In the genomic region with DNA sequence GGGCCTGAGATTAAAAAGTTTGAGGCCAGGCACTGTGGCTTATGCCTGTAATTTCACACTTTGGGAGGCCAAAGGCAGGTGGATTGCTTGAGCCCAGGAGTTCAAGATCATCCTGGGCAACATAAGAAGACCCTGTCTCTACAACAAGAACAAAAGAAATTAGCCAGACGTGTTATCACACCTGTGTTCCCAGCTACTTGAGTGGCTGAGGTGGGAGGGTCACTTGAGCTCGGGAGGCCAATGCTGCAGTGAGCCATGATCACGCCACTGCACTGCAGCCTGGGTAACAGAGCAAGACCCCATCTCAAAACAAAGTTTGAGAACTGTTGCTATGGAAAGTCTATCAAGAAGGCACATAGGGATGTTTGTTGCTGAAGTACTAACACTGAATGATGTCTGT, we compare ENCODE assay signal across 19 cellular contexts. TPM values are rescaled to one million over a fixed set of nuclear protein-coding genes. Genes with fewer than 3 reads are reported as not detected.
A peak's percentile ranks its signal among the peaks of the same experiment; 100 is the strongest.
DNase-seq lines count a peak whose midpoint lies in the region; ATAC-seq, FAIRE-seq and TF ChIP-seq lines count a peak whose summit lies in the region.
"Had no signal": no experiment of that assay in that cellular context is flagged by ENCODE, and none has a peak within 500 bp of the region (broad histone marks: within the 10 kb centered on the region; RNA-seq: fewer than 3 reads in every experiment).

No MANE protein-coding gene starts in this region.

- no peaks in the 10 kb centered on the region for H3K9me3 Mint-ChIP-seq in activated CD8-positive, alpha-beta memory T cell treated with anti-CD3 and anti-CD28 coated beads, Interleukin-2, amount 10 ng/mL, durations not matched to agents 7 days and 5 days (ENCODE audit: low read depth)
- no peaks in the 10 kb centered on the region for H3K9me3 Mint-ChIP-seq in progenitor cell of endocrine pancreas (ENCODE audit: low read depth)
- H3K9me3 Mint-ChIP-seq: CD4-positive, CD25-positive, alpha-beta regulatory T cell; CD8-positive, alpha-beta T cell; H9 had no signal

- no peak for ATAC-seq in activated CD8-positive, alpha-beta memory T cell treated with anti-CD3 and anti-CD28 coated beads, Interleukin-2, amount 10 ng/mL, durations not matched to agents 7 days and 5 days
- ATAC-seq in left lobe of liver (no peak), GM21526 (IDR thresholded peaks at IDR 0.05; ENCODE audit: low FRiP score, unreplicated experiment) (no peak)
- ATAC-seq: CD8-positive, alpha-beta T cell; GM12878; HCT116 had no signal

- no peak for TF ChIP-seq CTCF in progenitor cell of endocrine pancreas (IDR thresholded peaks at IDR 0.05; ENCODE audit: unreplicated experiment)

- no peaks in the 10 kb centered on the region for H3K27me3 Mint-ChIP-seq in activated CD8-positive, alpha-beta memory T cell treated with anti-CD3 and anti-CD28 coated beads, Interleukin-2, amount 10 ng/mL, durations not matched to agents 7 days and 5 days
- no peaks in the 10 kb centered on the region for H3K27me3 Mint-ChIP-seq in progenitor cell of endocrine pancreas
- H3K27me3 Mint-ChIP-seq: B cell; CD4-positive, CD25-positive, alpha-beta regulatory T cell had no signal

- FAIRE-seq in GM19239 (lab: Jason Lieb, UNC): no peak
- FAIRE-seq: A204.1, GM12878 had no signal

- H3K4me1 Mint-ChIP-seq in activated CD8-positive, alpha-beta memory T cell treated with anti-CD3 and anti-CD28 coated beads, Interleukin-2, amount 10 ng/mL, durations not matched to agents 7 days and 5 days: peaks cover 29% of the 10 kb centered on the region
- peaks cover 30% of the 10 kb centered on the region for H3K4me1 Mint-ChIP-seq in progenitor cell of endocrine pancreas (ENCODE audit: low read depth)

- DNase-seq in activated CD8-positive, alpha-beta memory T cell treated with anti-CD3 and anti-CD28 coated beads, Interleukin-2, amount 50 U/mL, for 48 hours: peak; percentile 32
- DNase-seq in activated CD8-positive, alpha-beta memory T cell treated with anti-CD3 and anti-CD28 coated beads, Interleukin-2, amount 10 ng/mL, durations not matched to agents 7 days and 5 days: no peak
- DNase-seq in left lobe of liver (ENCODE audit: low spot score) (peak; percentile 3), progenitor cell of endocrine pancreas (ENCODE audit: low spot score, unreplicated experiment) (no peak), GM19239 (ENCODE audit: insufficient read length, low spot score) (no peak), GOT3 (lab: John Stamatoyannopoulos, UW) (no peak)
- DNase-seq: Caco-2; CD4-positive, CD25-positive, alpha-beta regulatory T cell; CD8-positive, alpha-beta T cell; DMS153; EL; GDM1; H9 had no signal

- H3K27ac Mint-ChIP-seq in activated CD8-positive, alpha-beta memory T cell treated with anti-CD3 and anti-CD28 coated beads, Interleukin-2, amount 10 ng/mL, durations not matched to agents 7 days and 5 days: no peak overlapping the region
- peak overlapping the region; percentile 71 for H3K27ac Mint-ChIP-seq in progenitor cell of endocrine pancreas
- H3K27ac Mint-ChIP-seq: B cell; CD4-positive, CD25-positive, alpha-beta regulatory T cell; CD8-positive, alpha-beta T cell had no signal

- no peaks in the 10 kb centered on the region for H3K36me3 Mint-ChIP-seq in activated CD8-positive, alpha-beta memory T cell treated with anti-CD3 and anti-CD28 coated beads, Interleukin-2, amount 10 ng/mL, durations not matched to agents 7 days and 5 days
- H3K36me3 Mint-ChIP-seq in progenitor cell of endocrine pancreas (ENCODE audit: insufficient read depth): peaks cover 2% of the 10 kb centered on the region

- no peak overlapping the region for H3K4me3 Mint-ChIP-seq in activated CD8-positive, alpha-beta memory T cell treated with anti-CD3 and anti-CD28 coated beads, Interleukin-2, amount 10 ng/mL, durations not matched to agents 7 days and 5 days
- no peak overlapping the region for H3K4me3 Mint-ChIP-seq in progenitor cell of endocrine pancreas (ENCODE audit: low read depth)
- H3K4me3 Mint-ChIP-seq: B cell; CD8-positive, alpha-beta T cell; H9 had no signal

- CTCF ChIA-PET in activated CD8-positive, alpha-beta memory T cell treated with anti-CD3 and anti-CD28 coated beads, Interleukin-2, amount 10 ng/mL, durations not matched to agents 7 days and 5 days (lab: Charles Lee): no interaction called here

RNA-seq across cellular contexts. Expression of a gene that starts 25.0 kb away (rescaled TPM):
- total RNA-seq in activated CD8-positive, alpha-beta memory T cell treated with anti-CD3 and anti-CD28 coated beads, Interleukin-2, amount 10 ng/mL, durations not matched to agents 7 days and 5 days: 10 to 100 TPM; 69.9 to 81.3 TPM
- total RNA-seq in left lobe of liver (12.9 TPM), progenitor cell of endocrine pancreas (45.9 and 46.5 TPM in 2 replicates)

RNA-seq across cellular contexts. Expression of a gene that starts 54.2 kb away (rescaled TPM):
- under 1 TPM; 0.14 to 0.15 TPM for total RNA-seq in activated CD8-positive, alpha-beta memory T cell treated with anti-CD3 and anti-CD28 coated beads, Interleukin-2, amount 10 ng/mL, durations not matched to agents 7 days and 5 days
- total RNA-seq in left lobe of liver (0.08 TPM), progenitor cell of endocrine pancreas (not detected in 2 replicates)
- total RNA-seq: B cell; CD4-positive, CD25-positive, alpha-beta regulatory T cell; CD8-positive, alpha-beta T cell; GM12878; H4; H9 had no signal

Comparison
In these comparisons a context has a peak if more than half of its experiments do, and no peak if none do; other contexts are left out.
1. DNase-seq: peak in activated CD8-positive, alpha-beta memory T cell treated with anti-CD3 and anti-CD28 coated beads, Interleukin-2, amount 50 U/mL, for 48 hours (single experiment) and left lobe of liver (single experiment); none in activated CD8-positive, alpha-beta memory T cell treated with anti-CD3 and anti-CD28 coated beads, Interleukin-2, amount 10 ng/mL, durations not matched to agents 7 days and 5 days (single experiment), progenitor cell of endocrine pancreas (single experiment), GM19239 (single experiment) and GOT3 (single experiment).